In genomic region chr11:92589512-92589911, GRCh38 we compare ENCODE assay signal across 21 cellular contexts.
A peak's percentile ranks its signal among the peaks of the same experiment; 100 is the strongest.
DNase-seq lines count a peak whose midpoint lies in the region; FAIRE-seq and TF ChIP-seq lines count a peak whose summit lies in the region.
"Had no signal": no experiment of that assay in that cellular context is flagged by ENCODE, and none has a peak within 500 bp of the region (broad histone marks: within the 10 kb centered on the region; RNA-seq: fewer than 3 reads in every experiment).

No MANE protein-coding gene starts in this region.

- H3K4me1 Mint-ChIP-seq in astrocyte (ENCODE audit: low read depth, unreplicated experiment) (peaks cover 18% of the 10 kb centered on the region), type B pancreatic cell (ENCODE audit: unreplicated experiment) (peaks cover 45% of the 10 kb centered on the region)
- H3K4me1 Mint-ChIP-seq: CD14-positive monocyte; CD4-positive, alpha-beta memory T cell had no signal

- H3K36me3 Mint-ChIP-seq in astrocyte (ENCODE audit: low read depth, unreplicated experiment): no peaks in the 10 kb centered on the region
- H3K36me3 Mint-ChIP-seq in type B pancreatic cell: no peaks in the 10 kb centered on the region
- H3K36me3 Mint-ChIP-seq: CD14-positive monocyte; CD4-positive, alpha-beta memory T cell had no signal

- no peaks in the 10 kb centered on the region for H4K20me1 ChIP-seq in astrocyte (ENCODE audit: insufficient read depth, low read length)
- H4K20me1 ChIP-seq: BLaER1 had no signal

- H3K9me3 ChIP-seq in astrocyte (ENCODE audit: insufficient read depth, low read depth, low read length): no peaks in the 10 kb centered on the region
- H3K9me3 ChIP-seq: A549, BLaER1 had no signal

- H3K27me3 Mint-ChIP-seq in astrocyte (ENCODE audit: low read depth, unreplicated experiment) (no peaks in the 10 kb centered on the region), type B pancreatic cell (no peaks in the 10 kb centered on the region)
- H3K27me3 Mint-ChIP-seq: CD4-positive, alpha-beta memory T cell had no signal

- H3K4me2 ChIP-seq in astrocyte (ENCODE audit: low read length): no peak overlapping the region
- H3K4me2 ChIP-seq: A549, BLaER1 had no signal

- H3K4me3 Mint-ChIP-seq in astrocyte (ENCODE audit: unreplicated experiment): peak overlapping the region; percentile 22
- H3K4me3 Mint-ChIP-seq in type B pancreatic cell: peak overlapping the region; percentile 1
- H3K4me3 Mint-ChIP-seq: CD14-positive monocyte; CD4-positive, alpha-beta memory T cell had no signal

- no peak overlapping the region for H3K9ac ChIP-seq in astrocyte (ENCODE audit: low read length)
- H3K9ac ChIP-seq: BLaER1, GM23248 had no signal

- FAIRE-seq in astrocyte (lab: Jason Lieb, UNC): no peak
- FAIRE-seq: A549, GM12878, GM18507, H54 had no signal

- H3K36me3 ChIP-seq in astrocyte (ENCODE audit: insufficient read depth, low read length): no peaks in the 10 kb centered on the region
- H3K36me3 ChIP-seq: BLaER1 had no signal

- peak; percentile 11 for DNase-seq in DMS153 (lab: John Stamatoyannopoulos, UW)
- no peak for DNase-seq in DMS153 treated with DMSO at 0.1 percent for 48 hours (lab: John Stamatoyannopoulos, UW; ENCODE audit: unreplicated experiment)
- peak; percentile 51 for DNase-seq in NCI-H69 (lab: John Stamatoyannopoulos, UW)
- no peak for DNase-seq in astrocyte (ENCODE audit: low read depth)
- DNase-seq in type B pancreatic cell (ENCODE audit: extremely low spot score, unreplicated experiment): no peak
- DNase-seq in cerebellum (ENCODE audit: low spot score): no peak
- no peak for DNase-seq in NCI-H524 treated with DMSO at 0.1 percent for 48 hours (lab: John Stamatoyannopoulos, UW)
- DNase-seq: CD4-positive, alpha-beta memory T cell; DMS53; DND-41; EL; GM23248; HCEC 1CT had no signal

- H3K79me2 ChIP-seq in astrocyte (ENCODE audit: insufficient read depth, low read length): no peaks in the 10 kb centered on the region

- H3K27ac ChIP-seq in astrocyte (ENCODE audit: low read depth, low read length): no peak overlapping the region
- H3K27ac ChIP-seq: 22Rv1, A549, BLaER1, GM23248, HL-60 had no signal

- TF ChIP-seq CTCF in astrocyte (IDR thresholded peaks at IDR 0.05; ENCODE audit: insufficient read depth, low read depth, low read length) (no peak), type B pancreatic cell (conservative IDR thresholded peaks at IDR 0.05) (no peak)

- H3K4me3 ChIP-seq in astrocyte (ENCODE audit: insufficient read depth, low read depth, low read length): no peak overlapping the region
- H3K4me3 ChIP-seq: A549, BLaER1, GM12878, GM23248 had no signal

- H3K27ac Mint-ChIP-seq in astrocyte (ENCODE audit: unreplicated experiment): no peak overlapping the region
- H3K27ac Mint-ChIP-seq in type B pancreatic cell: no peak overlapping the region
- H3K27ac Mint-ChIP-seq: CD4-positive, alpha-beta memory T cell had no signal

- no peaks in the 10 kb centered on the region for H3K27me3 ChIP-seq in astrocyte (ENCODE audit: insufficient read depth, low read length)
- H3K27me3 ChIP-seq: BLaER1 had no signal

- no peaks in the 10 kb centered on the region for H3K4me1 ChIP-seq in astrocyte (ENCODE audit: insufficient read depth, low read length)
- H3K4me1 ChIP-seq: A549, BLaER1 had no signal

- no peak overlapping the region for H2AFZ ChIP-seq in astrocyte (ENCODE audit: low read depth, low read length)
- H2AFZ ChIP-seq: GM23248 had no signal

- no peaks in the 10 kb centered on the region for H3K9me3 Mint-ChIP-seq in astrocyte (ENCODE audit: unreplicated experiment)
- no peaks in the 10 kb centered on the region for H3K9me3 Mint-ChIP-seq in type B pancreatic cell

Comparison
In these comparisons a context has a peak if more than half of its experiments do, and no peak if none do; other contexts are left out.
1. DNase-seq: peak in DMS153 (single experiment) and NCI-H69 (single experiment); none in DMS153 treated with DMSO at 0.1 percent for 48 hours (single experiment), astrocyte (single experiment), type B pancreatic cell (single experiment), cerebellum (single experiment) and NCI-H524 treated with DMSO at 0.1 percent for 48 hours (single experiment).